Comparison of ENCODE assay signal across 28 cellular contexts in the genomic region with DNA sequence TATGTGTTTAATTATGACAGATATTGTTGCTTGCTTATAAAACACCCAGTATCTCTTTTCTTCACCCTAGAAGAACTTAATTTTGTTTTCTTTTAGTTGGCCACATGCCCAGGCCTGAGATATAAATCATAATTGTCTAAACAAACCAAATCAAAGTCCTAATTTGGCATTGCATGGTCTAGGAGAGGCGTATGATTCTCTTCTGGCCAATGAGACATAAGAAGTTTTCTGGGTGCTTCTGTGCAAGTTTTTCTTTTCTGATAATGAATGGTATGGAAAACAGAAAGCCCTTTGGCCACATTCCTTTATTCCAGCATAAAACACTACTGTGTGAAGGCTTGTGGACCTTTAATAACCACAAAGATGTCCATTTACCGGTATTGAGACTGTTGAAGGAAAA.
A peak's percentile ranks its signal among the peaks of the same experiment; 100 is the strongest.
DNase-seq lines count a peak whose midpoint lies in the region; ATAC-seq and TF ChIP-seq lines count a peak whose summit lies in the region.
"Had no signal": no experiment of that assay in that cellular context is flagged by ENCODE, and none has a peak within 500 bp of the region (broad histone marks: within the 10 kb centered on the region; RNA-seq: fewer than 3 reads in every experiment).

No MANE protein-coding gene starts in this region.

- H3K4me1 Mint-ChIP-seq in nephron: peaks cover 7% of the 10 kb centered on the region
- H3K4me1 Mint-ChIP-seq: activated CD4-positive, alpha-beta memory T cell treated with anti-CD3 and anti-CD28 coated beads, Interleukin-2, amount 10 ng/mL, durations not matched to agents 7 days and 5 days; CD8-positive, alpha-beta memory T cell; naive B cell had no signal

- H3K27me3 ChIP-seq in colonic mucosa: no peaks in the 10 kb centered on the region
- H3K27me3 ChIP-seq: breast epithelium, heart left ventricle, Peyer's patch, right lobe of liver, stomach, tibial artery, vagina had no signal

- peak overlapping the region; percentile 39 to 77 (median 68) for H3K27ac Mint-ChIP-seq in nephron
- H3K27ac Mint-ChIP-seq: activated CD4-positive, alpha-beta memory T cell treated with anti-CD3 and anti-CD28 coated beads, Interleukin-2, amount 10 ng/mL, durations not matched to agents 7 days and 5 days; activated naive CD4-positive, alpha-beta T cell treated with anti-CD3 and anti-CD28 coated beads for 36 hours; CD8-positive, alpha-beta memory T cell; naive B cell had no signal

- no peaks in the 10 kb centered on the region for H3K36me3 ChIP-seq in colonic mucosa
- H3K36me3 ChIP-seq: heart left ventricle, Peyer's patch, right lobe of liver, stomach, tibial artery, vagina had no signal

- H3K9ac ChIP-seq in colonic mucosa (ENCODE audit: low read depth in 2 of 2, low read length in 2 of 2): no peak overlapping the region
- H3K9ac ChIP-seq: KMS-11 had no signal

- H3K4me1 ChIP-seq in colonic mucosa: no peaks in the 10 kb centered on the region
- H3K4me1 ChIP-seq: breast epithelium, Peyer's patch, right lobe of liver, stomach, tibial artery, vagina had no signal

- H3K9me3 ChIP-seq in colonic mucosa: no peaks in the 10 kb centered on the region
- H3K9me3 ChIP-seq: breast epithelium, heart left ventricle, Peyer's patch, right lobe of liver, stomach, tibial artery, vagina had no signal

- TF ChIP-seq CTCF in astrocyte of the spinal cord (IDR thresholded peaks at IDR 0.05; ENCODE audit: low read depth, low read length) (no peak), nephron (IDR thresholded peaks at IDR 0.05; ENCODE audit: unreplicated experiment in 3 of 3) (no peak), colonic mucosa (IDR thresholded peaks at IDR 0.05) (no peak)

- H3K36me3 Mint-ChIP-seq in nephron (ENCODE audit: low read depth): no peaks in the 10 kb centered on the region
- H3K36me3 Mint-ChIP-seq: CD8-positive, alpha-beta memory T cell; naive B cell had no signal

- no peak overlapping the region for H3K4me3 Mint-ChIP-seq in nephron
- H3K4me3 Mint-ChIP-seq: activated CD4-positive, alpha-beta memory T cell treated with anti-CD3 and anti-CD28 coated beads, Interleukin-2, amount 10 ng/mL, durations not matched to agents 7 days and 5 days; activated naive CD4-positive, alpha-beta T cell treated with anti-CD3 and anti-CD28 coated beads for 36 hours; CD8-positive, alpha-beta memory T cell; naive B cell had no signal

- H3K4me3 ChIP-seq in astrocyte of the spinal cord (ENCODE audit: low read depth, low read length): no peak overlapping the region
- no peak overlapping the region for H3K4me3 ChIP-seq in colonic mucosa
- H3K4me3 ChIP-seq: breast epithelium, heart left ventricle, Peyer's patch, right lobe of liver, stomach, tibial artery, vagina had no signal

- peak; percentile 14 for DNase-seq in EH (ENCODE audit: low read depth)
- peak; percentile 3 for DNase-seq in NCI-H2227 treated with DMSO at 0.1 percent for 48 hours (lab: John Stamatoyannopoulos, UW)
- peak; percentile 5 for DNase-seq in astrocyte of the spinal cord (ENCODE audit: low read depth, low spot score)
- DNase-seq in NCI-H226: no peak
- DNase-seq in colonic mucosa: no peak
- DNase-seq: activated CD4-positive, alpha-beta memory T cell treated with anti-CD3 and anti-CD28 coated beads, Interleukin-2, amount 10 ng/mL, durations not matched to agents 7 days and 5 days; activated CD8-positive, alpha-beta memory T cell treated with anti-CD3 and anti-CD28 coated beads, Interleukin-2, amount 50 U/mL, for 4 hours; activated naive CD4-positive, alpha-beta T cell treated with anti-CD3 and anti-CD28 coated beads for 36 hours; CD8-positive, alpha-beta memory T cell; effector CD8-positive, alpha-beta T cell; heart left ventricle; kidney; naive B cell; NCI-H187; NCI-H2171 treated with DMSO at 0.1 percent for 48 hours; NCI-H526 treated with DMSO at 0.1 percent for 48 hours; Peyer's patch; right lobe of liver; SIG-M5; stomach; SW 1271; tibial artery had no signal

- intact Hi-C loops in colonic mucosa (cut with DNase I): no loop called here

- no peaks in the 10 kb centered on the region for H3K27me3 Mint-ChIP-seq in nephron (ENCODE audit: low read depth)
- H3K27me3 Mint-ChIP-seq: activated CD4-positive, alpha-beta memory T cell treated with anti-CD3 and anti-CD28 coated beads, Interleukin-2, amount 10 ng/mL, durations not matched to agents 7 days and 5 days; CD8-positive, alpha-beta memory T cell; naive B cell had no signal

- ATAC-seq in GM19395 (IDR thresholded peaks at IDR 0.05; ENCODE audit: unreplicated experiment): no peak
- ATAC-seq: HCT116, heart left ventricle, right lobe of liver had no signal

- no peak overlapping the region for H3K27ac ChIP-seq in colonic mucosa
- H3K27ac ChIP-seq: breast epithelium, KMS-11, Peyer's patch, right lobe of liver, stomach, tibial artery, vagina had no signal

- H3K9me3 Mint-ChIP-seq in nephron: no peaks in the 10 kb centered on the region
- H3K9me3 Mint-ChIP-seq: activated CD4-positive, alpha-beta memory T cell treated with anti-CD3 and anti-CD28 coated beads, Interleukin-2, amount 10 ng/mL, durations not matched to agents 7 days and 5 days; activated naive CD4-positive, alpha-beta T cell treated with anti-CD3 and anti-CD28 coated beads for 36 hours; naive B cell had no signal

- in situ Hi-C loops in astrocyte of the spinal cord (cut with HindIII; ENCODE audit: low sequenced_read_pairs): no loop called here

Comparison
In these comparisons a context has a peak if more than half of its experiments do, and no peak if none do; other contexts are left out.
1. DNase-seq: peak in EH (single experiment), NCI-H2227 treated with DMSO at 0.1 percent for 48 hours (single experiment) and astrocyte of the spinal cord (single experiment); none in NCI-H226 (single experiment) and colonic mucosa (single experiment).